ENCODE assay signal across 9 cellular contexts in the genomic region with DNA sequence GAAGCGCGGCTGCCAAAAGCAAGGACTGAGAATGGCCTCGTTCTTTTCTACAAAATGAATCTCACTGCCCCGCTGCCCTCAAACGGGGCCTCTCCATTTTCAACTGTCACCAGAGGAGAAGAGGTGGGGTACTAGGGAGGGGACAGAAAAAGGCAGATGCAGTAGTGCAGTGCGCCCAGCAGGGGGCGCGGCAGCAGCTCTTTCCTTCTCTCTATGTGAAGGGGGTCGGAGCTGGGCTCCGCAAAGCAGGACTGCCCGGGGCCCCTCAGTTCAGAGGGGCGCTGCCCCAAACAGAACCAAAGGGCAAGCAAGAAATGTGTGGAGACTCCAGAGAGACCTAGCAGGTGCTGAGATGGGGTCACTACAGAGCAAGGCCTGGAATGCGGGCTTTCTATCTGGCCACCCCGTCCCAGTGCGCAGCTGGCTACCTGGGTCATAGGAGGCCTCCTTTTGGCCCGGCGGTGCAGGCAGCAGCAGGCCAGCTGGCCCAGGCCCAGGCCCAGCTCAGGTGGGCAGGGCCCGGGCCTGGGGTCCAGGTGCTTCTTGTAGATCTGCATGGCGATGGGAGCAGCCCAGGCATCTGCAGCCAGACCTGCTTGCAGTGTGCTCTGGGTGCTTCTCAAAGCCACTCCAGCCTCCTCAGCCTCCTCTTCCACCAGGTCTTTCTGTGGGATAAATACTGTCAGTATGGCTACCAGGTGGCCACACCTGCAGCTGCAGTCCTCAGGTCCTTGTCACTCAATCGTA. TPM values are rescaled to one million over a fixed set of nuclear protein-coding genes. Genes with fewer than 3 reads are reported as not detected.
DNase-seq lines count a peak whose midpoint lies in the region; ATAC-seq, FAIRE-seq and TF ChIP-seq lines count a peak whose summit lies in the region.
"Had no signal": no experiment of that assay in that cellular context is flagged by ENCODE, and none has a peak within 500 bp of the region (broad histone marks: within the 10 kb centered on the region; RNA-seq: fewer than 3 reads in every experiment).

No MANE protein-coding gene starts in this region.

- H3K9me3 ChIP-seq in DOHH2 (ENCODE audit: control insufficient read depth, insufficient read depth, low read length): no peaks in the 10 kb centered on the region
- no peaks in the 10 kb centered on the region for H3K9me3 ChIP-seq in HepG2 (ENCODE audit: low read length)
- H3K9me3 ChIP-seq: SJSA1 had no signal

- H3K4me2 ChIP-seq in DOHH2 (ENCODE audit: low read length): no peak overlapping the region
- peak overlapping the region; percentile 51 for H3K4me2 ChIP-seq in HepG2 (ENCODE audit: low read depth, low read length)

- TF ChIP-seq RAD21 in HepG2 (CRISPR knock-in tag; IDR thresholded peaks at IDR 0.05): 0 out of 2 replicates have a peak, but pooled peaks have one; percentile 20

- BruUV-seq in HepG2 (replicated peaks; lab: Mats Ljungman, UMichigan): no TSS peak

- CTCF ChIA-PET in HepG2 (lab: Yijun Ruan, JAX; ENCODE audit: low intra/inter-chr PET ratio, low total read pairs): interaction anchor here (0.5 kb wide), 1 partner anchor 310 kb away, joined by 3 read pairs; no protein-coding TSS in a partner anchor

- TF ChIP-seq POLR2A in HepG2 (IDR thresholded peaks at IDR 0.05; ENCODE audit: insufficient read depth in 1 of 2, low read depth in 2 of 2, low read length in 2 of 2): no peak

- H2AFZ ChIP-seq in HepG2 (ENCODE audit: low read length): no peak overlapping the region

- H3K4me3 ChIP-seq in DOHH2 (ENCODE audit: low read length) (no peak overlapping the region), HepG2 (replicated peaks in 1 of 3; ENCODE audit: insufficient read depth in 1 of 3, low read depth in 2 of 3, low read length in 3 of 3) (peak overlapping the region in 1 of 3 experiments; percentile 37; a peak in 1 of 6 replicates)
- H3K4me3 ChIP-seq: SJSA1 had no signal

- WGBS in HepG2 (ENCODE audit: low lambda C conversion rate): 57% methylated on average over 7 of the region's 20 CpGs

- H3K79me2 ChIP-seq in DOHH2 (ENCODE audit: control insufficient read depth, low read length) (peaks cover 16% of the 10 kb centered on the region), HepG2 (ENCODE audit: insufficient read depth, low read length) (peaks cover 10% of the 10 kb centered on the region)

- H3K9ac ChIP-seq in HepG2 (ENCODE audit: insufficient read depth, low read depth, low read length): peak overlapping the region; percentile 47; the same call in 1 of the 2 replicates

- intact Hi-C loops in HepG2 (cut with micrococcal nuclease; ENCODE audit: unreplicated experiment): loop anchor here (2.0 to 5.0 kb wide), 2 partner anchors 39 to 41 kb away; a partner anchor contains a TSS

- H3K9me2 ChIP-seq in DOHH2 (replicated peaks; ENCODE audit: control insufficient read depth, low read length): no peaks in the 10 kb centered on the region

- in situ Hi-C loops in HepG2 (cut with HindIII; ENCODE audit: extremely low pct_ligation_motif_present, low pct_unique_long_range_greater_than_20kb): loop anchor here (5.0 kb wide), 2 partner anchors 39 to 41 kb away; a partner anchor contains a TSS

- no peaks in the 10 kb centered on the region for H4K20me1 ChIP-seq in DOHH2 (ENCODE audit: control insufficient read depth, insufficient read depth, low read depth, low read length)
- H4K20me1 ChIP-seq in HepG2 (ENCODE audit: insufficient read depth, low read length): no peaks in the 10 kb centered on the region

- FAIRE-seq in HepG2 (lab: Jason Lieb, UNC): peak; percentile 59

- TF ChIP-seq EP300 in HepG2 (IDR thresholded peaks at IDR 0.05; ENCODE audit: low read depth in 2 of 2, low read length in 2 of 2) (no peak), HepG2 (CRISPR knock-in tag; IDR thresholded peaks at IDR 0.05; ENCODE audit: borderline replicate concordance) (no peak)

- POLR2A ChIA-PET in HepG2 (lab: Yijun Ruan, JAX): interaction anchor here (0.8 to 3.7 kb wide), 7 partner anchors 25 to 87 kb away, joined by 3 to 54 read pairs (median 4); a partner anchor contains a TSS

- H3K4me1 ChIP-seq in DOHH2 (ENCODE audit: control insufficient read depth, low read length): peaks cover 10% of the 10 kb centered on the region
- H3K4me1 ChIP-seq in HepG2 (ENCODE audit: insufficient read depth, low read length): peaks cover 55% of the 10 kb centered on the region

- H3F3A ChIP-seq in DOHH2 (ENCODE audit: control insufficient read depth, insufficient read depth): no peaks in the 10 kb centered on the region

- ATAC-seq in HG02852 (IDR thresholded peaks at IDR 0.05; ENCODE audit: unreplicated experiment) (peak; percentile 51), HepG2 (peak; percentile 68), HG03045 (IDR thresholded peaks at IDR 0.05; ENCODE audit: unreplicated experiment) (no peak)

- H3K27ac ChIP-seq in DOHH2 (ENCODE audit: low read depth, low read length) (no peak overlapping the region), caudate nucleus (ENCODE audit: low read depth, low read length) (peak overlapping the region; percentile 82), HepG2 (ENCODE audit: extremely low read length, insufficient read depth, low read length) (peak overlapping the region; percentile 81)
- H3K27ac ChIP-seq: SJSA1 had no signal

- TF ChIP-seq CTCF in DOHH2 (IDR thresholded peaks at IDR 0.05; ENCODE audit: low read depth, low read length, poor library complexity, severe bottlenecking) (peak; percentile 82), HepG2 (CRISPR knock-in tag; IDR thresholded peaks at IDR 0.05) (peak; percentile 77)

- H3K36me3 ChIP-seq in DOHH2 (ENCODE audit: control insufficient read depth, low read length): peaks cover 66% of the 10 kb centered on the region
- H3K36me3 ChIP-seq in HepG2 (replicated peaks in 1 of 2; ENCODE audit: control insufficient read depth in 1 of 2, insufficient read depth in 2 of 2, low read length in 2 of 2): peaks cover 0 to 7% of the 10 kb centered on the region in 2 experiments; a peak in 1 of 5 replicates

- DNase-seq in T-helper 9 cell: peak; percentile 37
- peak in 12 of 61 donors; percentile 1 to 31 (median 12) for DNase-seq in caudate nucleus (lab: John Stamatoyannopoulos, UW)
- no peak for DNase-seq in HepG2 (ENCODE audit: low spot score)
- peak; percentile 59 for DNase-seq in superior temporal gyrus (ENCODE audit: extremely low spot score)
- DNase-seq in pons (ENCODE audit: low spot score): no peak

- H3K27me3 ChIP-seq in DOHH2 (ENCODE audit: control insufficient read depth, low read length) (no peaks in the 10 kb centered on the region), HepG2 (ENCODE audit: control insufficient read depth in 1 of 2, insufficient read depth in 2 of 2, low read length in 2 of 2) (no peaks in the 10 kb centered on the region)
- H3K27me3 ChIP-seq: SJSA1 had no signal

RNA-seq across cellular contexts. Expression of a gene that starts 5.9 kb away (rescaled TPM):
- 69.8 and 77.3 TPM in 2 replicates for total RNA-seq in HepG2 (2016; rRNA removed; fragmentation: Illumina TruSeq; extraction: Trizol)
- 104 and 121 TPM in 2 replicates for total RNA-seq in HepG2 (2016; cell fraction: cytosol; rRNA removed; fragmentation: Illumina TruSeq; extraction: Trizol; ENCODE audit: low read depth)
- 57.7 and 81.1 TPM in 2 replicates for total RNA-seq in HepG2 (2016; cell fraction: insoluble cytoplasmic fraction; rRNA removed; fragmentation: Illumina TruSeq; extraction: Trizol)
- 244 and 255 TPM in 2 replicates for total RNA-seq in HepG2 (2016; cell fraction: membrane; rRNA removed; fragmentation: Illumina TruSeq; extraction: Trizol)
- 35.1 and 36.4 TPM in 2 replicates for total RNA-seq in HepG2 (2016; cell fraction: nucleus; rRNA removed; fragmentation: Illumina TruSeq; extraction: Trizol)
- 57.7 and 83.5 TPM in 2 replicates for polyA plus RNA-seq in HepG2 (2011; rRNA removed)
- polyA plus RNA-seq in HepG2 (2011; cell fraction: cytosol; rRNA removed): 47.6 and 67.3 TPM in 2 replicates
- polyA plus RNA-seq in HepG2 (2011; cell fraction: nucleus; rRNA removed): 59.5 and 63.5 TPM in 2 replicates
- 65.5 and 87.1 TPM in 2 replicates for polyA plus RNA-seq in HepG2 (2012)
- polyA plus RNA-seq in HepG2 (2016; cell fraction: cytosol; fragmentation: Illumina TruSeq; extraction: Trizol; ENCODE audit: low read depth): 148 and 150 TPM in 2 replicates
- 80.3 and 99.3 TPM in 2 replicates for polyA plus RNA-seq in HepG2 (2016; cell fraction: insoluble cytoplasmic fraction; fragmentation: Illumina TruSeq; extraction: Trizol; ENCODE audit: low read depth)
- 244 and 277 TPM in 2 replicates for polyA plus RNA-seq in HepG2 (2016; cell fraction: membrane; fragmentation: Illumina TruSeq; extraction: Trizol; ENCODE audit: low read depth)
- 93.5 and 94.6 TPM in 2 replicates for polyA plus RNA-seq in HepG2 (2016; cell fraction: nucleus; fragmentation: Illumina TruSeq; extraction: Trizol; ENCODE audit: insufficient read depth, low read depth)
- polyA minus RNA-seq in HepG2 (2011; rRNA and poly(A)+ RNA removed; ENCODE audit: low replicate concordance): 195 and 354 TPM in 2 replicates
- 79.8 and 83.1 TPM in 2 replicates for polyA minus RNA-seq in HepG2 (2011; cell fraction: cytosol; rRNA and poly(A)+ RNA removed)
- 16.6 and 21.8 TPM in 2 replicates for polyA minus RNA-seq in HepG2 (2011; cell fraction: nucleus; rRNA and poly(A)+ RNA removed)

RNA-seq across cellular contexts. Expression of a gene that starts 41.2 kb away (rescaled TPM):
- 1.7 and 2.2 TPM in 2 replicates for total RNA-seq in HepG2 (2016; rRNA removed; fragmentation: Illumina TruSeq; extraction: Trizol)
- 0.40 and 0.53 TPM in 2 replicates for total RNA-seq in HepG2 (2016; cell fraction: cytosol; rRNA removed; fragmentation: Illumina TruSeq; extraction: Trizol; ENCODE audit: low read depth)
- total RNA-seq in HepG2 (2016; cell fraction: insoluble cytoplasmic fraction; rRNA removed; fragmentation: Illumina TruSeq; extraction: Trizol): 2.0 and 3.2 TPM in 2 replicates
- 1.1 and 1.3 TPM in 2 replicates for total RNA-seq in HepG2 (2016; cell fraction: membrane; rRNA removed; fragmentation: Illumina TruSeq; extraction: Trizol)
- total RNA-seq in HepG2 (2016; cell fraction: nucleus; rRNA removed; fragmentation: Illumina TruSeq; extraction: Trizol): 2.5 and 3.6 TPM in 2 replicates
- polyA plus RNA-seq in HepG2 (2011; rRNA removed): 6.2 and 6.7 TPM in 2 replicates
- 7.0 and 11.0 TPM in 2 replicates for polyA plus RNA-seq in HepG2 (2011; cell fraction: cytosol; rRNA removed)
- 4.7 and 4.8 TPM in 2 replicates for polyA plus RNA-seq in HepG2 (2011; cell fraction: nucleus; rRNA removed)
- 5.0 and 5.4 TPM in 2 replicates for polyA plus RNA-seq in HepG2 (2012)
- 0.63 and 0.91 TPM in 2 replicates for polyA plus RNA-seq in HepG2 (2016; cell fraction: cytosol; fragmentation: Illumina TruSeq; extraction: Trizol; ENCODE audit: low read depth)
- 1.3 and 2.0 TPM in 2 replicates for polyA plus RNA-seq in HepG2 (2016; cell fraction: insoluble cytoplasmic fraction; fragmentation: Illumina TruSeq; extraction: Trizol; ENCODE audit: low read depth)
- polyA plus RNA-seq in HepG2 (2016; cell fraction: membrane; fragmentation: Illumina TruSeq; extraction: Trizol; ENCODE audit: low read depth): 0.69 and 1.2 TPM in 2 replicates
- 3.0 and 3.8 TPM in 2 replicates for polyA plus RNA-seq in HepG2 (2016; cell fraction: nucleus; fragmentation: Illumina TruSeq; extraction: Trizol; ENCODE audit: insufficient read depth, low read depth)
- 9.2 and 13.1 TPM in 2 replicates for polyA minus RNA-seq in HepG2 (2011; rRNA and poly(A)+ RNA removed; ENCODE audit: low replicate concordance)
- polyA minus RNA-seq in HepG2 (2011; cell fraction: cytosol; rRNA and poly(A)+ RNA removed): 3.5 and 3.7 TPM in 2 replicates
- polyA minus RNA-seq in HepG2 (2011; cell fraction: nucleus; rRNA and poly(A)+ RNA removed): 1.4 and 3.5 TPM in 2 replicates

RNA-seq across cellular contexts. Expression of a gene that starts 42.2 kb away (rescaled TPM):
- 17.8 and 24.0 TPM in 2 replicates for total RNA-seq in HepG2 (2016; rRNA removed; fragmentation: Illumina TruSeq; extraction: Trizol)
- total RNA-seq in HepG2 (2016; cell fraction: cytosol; rRNA removed; fragmentation: Illumina TruSeq; extraction: Trizol; ENCODE audit: low read depth): 3.1 and 3.2 TPM in 2 replicates
- 18.3 and 20.3 TPM in 2 replicates for total RNA-seq in HepG2 (2016; cell fraction: insoluble cytoplasmic fraction; rRNA removed; fragmentation: Illumina TruSeq; extraction: Trizol)
- 11.9 and 12.8 TPM in 2 replicates for total RNA-seq in HepG2 (2016; cell fraction: membrane; rRNA removed; fragmentation: Illumina TruSeq; extraction: Trizol)
- total RNA-seq in HepG2 (2016; cell fraction: nucleus; rRNA removed; fragmentation: Illumina TruSeq; extraction: Trizol): 17.9 and 21.9 TPM in 2 replicates
- polyA plus RNA-seq in HepG2 (2011; rRNA removed): 5.8 TPM in 2 replicates
- polyA plus RNA-seq in HepG2 (2011; cell fraction: cytosol; rRNA removed): 4.6 and 5.7 TPM in 2 replicates
- polyA plus RNA-seq in HepG2 (2011; cell fraction: nucleus; rRNA removed): 27.7 and 34.4 TPM in 2 replicates
- 18.3 and 21.2 TPM in 2 replicates for polyA plus RNA-seq in HepG2 (2012)
- polyA plus RNA-seq in HepG2 (2016; cell fraction: cytosol; fragmentation: Illumina TruSeq; extraction: Trizol; ENCODE audit: low read depth): 2.2 and 2.6 TPM in 2 replicates
- polyA plus RNA-seq in HepG2 (2016; cell fraction: insoluble cytoplasmic fraction; fragmentation: Illumina TruSeq; extraction: Trizol; ENCODE audit: low read depth): 32.5 and 46.4 TPM in 2 replicates
- 7.0 and 9.4 TPM in 2 replicates for polyA plus RNA-seq in HepG2 (2016; cell fraction: membrane; fragmentation: Illumina TruSeq; extraction: Trizol; ENCODE audit: low read depth)
- 60.1 and 68.4 TPM in 2 replicates for polyA plus RNA-seq in HepG2 (2016; cell fraction: nucleus; fragmentation: Illumina TruSeq; extraction: Trizol; ENCODE audit: insufficient read depth, low read depth)
- 16.9 and 25.4 TPM in 2 replicates for polyA minus RNA-seq in HepG2 (2011; rRNA and poly(A)+ RNA removed; ENCODE audit: low replicate concordance)
- 17.9 and 19.6 TPM in 2 replicates for polyA minus RNA-seq in HepG2 (2011; cell fraction: cytosol; rRNA and poly(A)+ RNA removed)
- polyA minus RNA-seq in HepG2 (2011; cell fraction: nucleus; rRNA and poly(A)+ RNA removed): 10.3 and 14.4 TPM in 2 replicates

Comparison
In these comparisons a context has a peak if more than half of its experiments do, and no peak if none do; other contexts are left out.
1. DNase-seq: peak in T-helper 9 cell (single experiment) and superior temporal gyrus (single experiment); none in HepG2 (single experiment) and pons (single experiment).